In the genomic region with DNA sequence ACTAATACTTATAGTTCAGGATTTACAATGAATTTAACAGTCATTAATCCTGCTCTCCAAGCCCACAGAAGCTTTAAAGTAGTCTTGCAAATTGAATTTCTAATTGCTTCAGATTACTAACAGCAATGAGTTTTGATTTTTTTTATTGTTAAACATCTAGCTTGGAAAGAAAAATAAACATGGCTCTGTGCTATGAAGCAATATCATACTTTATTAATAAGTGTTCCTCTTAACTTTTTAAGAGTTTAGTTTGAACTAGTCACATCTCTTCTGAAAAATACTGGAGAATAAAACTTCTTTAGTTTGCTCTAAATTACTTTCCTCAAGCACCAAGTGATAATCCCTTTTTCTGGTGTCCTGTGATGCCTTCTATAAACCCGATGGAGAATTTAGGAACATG, we compare ENCODE assay signal across 27 cellular contexts.
"Had no signal": no experiment of that assay in that cellular context is flagged by ENCODE, and none has a peak within 500 bp of the region (broad histone marks: within the 10 kb centered on the region; RNA-seq: fewer than 3 reads in every experiment).

No MANE protein-coding gene starts in this region.

- H3K9me3 ChIP-seq: colonic mucosa, lower lobe of right lung, ovary, psoas muscle, sigmoid colon, testis, tibial artery had no signal

- H3K4me3 ChIP-seq: colonic mucosa, heart right ventricle, lower lobe of right lung, ovary, psoas muscle, sigmoid colon, spleen, testis, tibial artery had no signal

- H3K27ac ChIP-seq: colonic mucosa, epithelial cell of prostate, heart right ventricle, lower lobe of right lung, ovary, psoas muscle, sigmoid colon, spleen, testis, tibial artery had no signal

- DNase-seq: colonic mucosa; effector CD8-positive, alpha-beta T cell; endodermal cell; foreskin melanocyte; glutamatergic neuron; heart right ventricle; hippocampal formation; islet precursor cell; kidney glomerular epithelial cell; left colon; left ventricle myocardium superior; lower lobe of right lung; naive thymus-derived CD8-positive, alpha-beta T cell; nephron progenitor cell; occipital lobe; ovary; posterior cingulate gyrus; psoas muscle; right cardiac atrium; sigmoid colon; spleen; stimulated activated naive B cell treated with anti-CD40 and anti-IgM and Interleukin-4, amounts not matched to agents 10 μg/mL and 1 μg/mL and 100 μg/mL, for 72 hours; stimulated activated naive CD8-positive, alpha-beta T cell treated with anti-CD3 and anti-CD28 coated beads, Interleukin-15, amount 100 ng/mL, for 72 hours; testis; tibial artery had no signal

- H3K36me3 ChIP-seq: colonic mucosa, heart right ventricle, lower lobe of right lung, ovary, sigmoid colon, spleen, tibial artery had no signal

- H3K27me3 ChIP-seq: colonic mucosa, heart right ventricle, ovary, sigmoid colon, spleen, testis, tibial artery had no signal

- H3K4me1 ChIP-seq: colonic mucosa, heart right ventricle, lower lobe of right lung, psoas muscle, sigmoid colon, testis, tibial artery had no signal

- ATAC-seq: esophagus mucosa; heart right ventricle; left colon; left ventricle myocardium superior; lower lobe of right lung; naive thymus-derived CD8-positive, alpha-beta T cell; psoas muscle; stimulated activated naive B cell treated with anti-CD40 and anti-IgM and Interleukin-4, amounts not matched to agents 10 μg/mL and 1 μg/mL and 100 μg/mL, for 72 hours; stimulated activated naive CD8-positive, alpha-beta T cell treated with anti-CD3 and anti-CD28 coated beads, Interleukin-15, amount 100 ng/mL, for 72 hours had no signal
